In the genomic region with DNA sequence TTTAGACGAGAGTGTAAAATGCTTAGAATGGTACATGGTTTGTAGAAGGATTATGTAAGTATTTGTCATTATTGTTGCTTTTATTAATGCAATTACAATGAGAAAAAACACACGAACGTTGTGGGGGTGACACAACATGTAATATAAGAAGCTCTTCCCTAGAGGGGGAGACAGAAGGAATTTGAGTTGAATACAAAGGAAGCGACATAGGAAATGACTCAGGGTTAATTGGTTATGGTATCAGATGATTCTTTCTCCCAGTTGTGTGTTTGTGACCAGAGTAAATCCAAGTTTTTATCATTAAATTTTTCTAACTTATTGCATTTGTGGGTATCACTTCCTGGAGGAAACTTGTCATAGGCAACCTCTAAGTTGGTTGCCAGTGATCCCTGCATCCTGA, we compare ENCODE assay signal across 20 cellular contexts.
DNase-seq lines count a peak whose midpoint lies in the region; TF ChIP-seq lines count a peak whose summit lies in the region.
"Had no signal": no experiment of that assay in that cellular context is flagged by ENCODE, and none has a peak within 500 bp of the region (broad histone marks: within the 10 kb centered on the region; RNA-seq: fewer than 3 reads in every experiment).

No MANE protein-coding gene starts in this region.

- H3K36me3 Mint-ChIP-seq in MCF 10A (ENCODE audit: insufficient read depth, unreplicated experiment) (peaks cover 7% of the 10 kb centered on the region), nephron progenitor cell (ENCODE audit: low read depth) (no peaks in the 10 kb centered on the region), progenitor cell of endocrine pancreas (ENCODE audit: insufficient read depth) (no peaks in the 10 kb centered on the region)

- H3K27ac ChIP-seq in mammary epithelial cell (ENCODE audit: insufficient read depth, low read depth, low read length), result no peak overlapping the region
- peak overlapping the region; percentile 59 for H3K27ac ChIP-seq in SJSA1
- H3K27ac ChIP-seq: 22Rv1, BLaER1 had no signal

- no peak overlapping the region for H3K27ac Mint-ChIP-seq in MCF 10A (ENCODE audit: low read depth, unreplicated experiment)
- no peak overlapping the region for H3K27ac Mint-ChIP-seq in nephron progenitor cell
- no peak overlapping the region for H3K27ac Mint-ChIP-seq in progenitor cell of endocrine pancreas
- H3K27ac Mint-ChIP-seq: activated CD8-positive, alpha-beta T cell treated with anti-CD3 and anti-CD28 coated beads, Interleukin-2, amount 10 ng/mL, durations not matched to agents 7 days and 5 days; activated naive CD4-positive, alpha-beta T cell treated with anti-CD3 and anti-CD28 coated beads for 36 hours; immature natural killer cell had no signal

- H3K4me2 ChIP-seq in mammary epithelial cell (ENCODE audit: insufficient read depth, low read depth, low read length), result no peak overlapping the region
- H3K4me2 ChIP-seq: BLaER1 had no signal

- peaks cover 7% of the 10 kb centered on the region for H3K4me1 ChIP-seq in mammary epithelial cell (ENCODE audit: insufficient read depth, low read length)
- peaks cover 18% of the 10 kb centered on the region for H3K4me1 ChIP-seq in SJSA1 (replicated peaks)
- H3K4me1 ChIP-seq: BLaER1 had no signal

- dilution Hi-C loops in mammary epithelial cell (cut with HindIII; ENCODE audit: low sequenced_read_pairs), result no loop called here

- H3K27me3 ChIP-seq in mammary epithelial cell (ENCODE audit: insufficient read depth, low read length) (no peaks in the 10 kb centered on the region), SJSA1 (replicated peaks) (no peaks in the 10 kb centered on the region; the same call in 1 of the 2 replicates)
- H3K27me3 ChIP-seq: BLaER1 had no signal

- peak overlapping the region; percentile 55 for H2AFZ ChIP-seq in mammary epithelial cell (ENCODE audit: low read depth, low read length)

- in situ Hi-C loops in mammary epithelial cell (cut with MboI; ENCODE audit: low sequenced_read_pairs in 2 of 2), result no loop called here
- in situ Hi-C loops in G401 (cut with HindIII; ENCODE audit: low sequenced_read_pairs), result no loop called here

- H3K9me3 Mint-ChIP-seq in MCF 10A (ENCODE audit: unreplicated experiment) (no peaks in the 10 kb centered on the region), nephron progenitor cell (peaks cover 7% of the 10 kb centered on the region), progenitor cell of endocrine pancreas (ENCODE audit: low read depth) (peaks cover 3% of the 10 kb centered on the region)

- H4K20me1 ChIP-seq in mammary epithelial cell (ENCODE audit: insufficient read depth, low read length), result no peaks in the 10 kb centered on the region
- H4K20me1 ChIP-seq: BLaER1 had no signal

- H3K9me3 ChIP-seq in mammary epithelial cell (replicated peaks; ENCODE audit: insufficient read depth, low read length) (no peaks in the 10 kb centered on the region), SJSA1 (replicated peaks) (no peaks in the 10 kb centered on the region)
- H3K9me3 ChIP-seq: BLaER1 had no signal

- H3K79me2 ChIP-seq in mammary epithelial cell (ENCODE audit: insufficient read depth, low read length), result no peaks in the 10 kb centered on the region

- H3K4me1 Mint-ChIP-seq in MCF 10A (ENCODE audit: insufficient read depth, unreplicated experiment) (no peaks in the 10 kb centered on the region), nephron progenitor cell (peaks cover 5% of the 10 kb centered on the region), progenitor cell of endocrine pancreas (ENCODE audit: low read depth) (no peaks in the 10 kb centered on the region)

- CTCF ChIA-PET in mammary epithelial cell (lab: Charles Lee; ENCODE audit: low non-redundant PET), result no interaction called here
- CTCF ChIA-PET in MCF 10A (lab: Yijun Ruan, JAX), result interaction anchor here (0.8 kb wide), 1 partner anchor 25 kb away, joined by 3 read pairs; no protein-coding TSS in a partner anchor

- DNase-seq in mammary epithelial cell (no peak), MCF 10A (ENCODE audit: unreplicated experiment) (no peak), SJSA1 (ENCODE audit: low read depth in 1 of 2, low spot score in 2 of 2) (peak in 1 of 2 experiments; percentile 39), fibroblast of pulmonary artery (ENCODE audit: low read depth) (peak; percentile 78), nephron progenitor cell (no peak), G401 (ENCODE audit: low spot score) (no peak), progenitor cell of endocrine pancreas (ENCODE audit: low spot score, unreplicated experiment) (no peak)
- no peak for DNase-seq in effector CD8-positive, alpha-beta T cell (lab: John Stamatoyannopoulos, UW)
- DNase-seq: activated CD4-positive, CD25-positive, alpha-beta regulatory T cell treated with anti-CD3 and anti-CD28 coated beads, Interleukin-2, amount 50 U/mL, for 72 hours; activated CD8-positive, alpha-beta T cell treated with anti-CD3 and anti-CD28 coated beads, Interleukin-2, amount 10 ng/mL, durations not matched to agents 7 days and 5 days; activated naive CD4-positive, alpha-beta T cell treated with anti-CD3 and anti-CD28 coated beads for 36 hours; activated T-cell treated with anti-CD3 and anti-CD28 coated beads, Interleukin-2, amount 50 U/mL, for 1 hour; GOT3; immature natural killer cell; KG1; NCI-H1092; NCI-H2029 treated with DMSO at 0.1 percent for 48 hours had no signal

- BruUV-seq in mammary epithelial cell (replicated peaks; lab: Mats Ljungman, UMichigan) (no TSS peak), MCF 10A (replicated peaks; lab: Mats Ljungman, UMichigan) (no TSS peak)

- POLR2A ChIA-PET in MCF 10A (lab: Yijun Ruan, JAX), result no interaction called here

- H3K4me3 ChIP-seq in mammary epithelial cell (replicated peaks in 1 of 3; ENCODE audit: insufficient read depth in 1 of 3, low read depth in 2 of 3, low read length in 3 of 3) (no peak overlapping the region), SJSA1 (no peak overlapping the region), fibroblast of pulmonary artery (replicated peaks; ENCODE audit: low read depth, low read length) (no peak overlapping the region)
- H3K4me3 ChIP-seq: BLaER1 had no signal

- intact Hi-C loops in mammary epithelial cell (cut with micrococcal nuclease) (no loop called here), MCF 10A (cut with micrococcal nuclease) (no loop called here)

- WGBS in mammary epithelial cell (ENCODE audit: low coverage, missing lambda C conversion rate), result 28% methylated on average over 4 of the region's 4 CpGs

- H3K27me3 Mint-ChIP-seq in MCF 10A (ENCODE audit: insufficient read depth, unreplicated experiment) (no peaks in the 10 kb centered on the region), nephron progenitor cell (ENCODE audit: low read depth, poor library complexity) (no peaks in the 10 kb centered on the region), progenitor cell of endocrine pancreas (peaks cover 10% of the 10 kb centered on the region)
- H3K27me3 Mint-ChIP-seq: central memory CD8-positive, alpha-beta T cell had no signal

- H3K36me3 ChIP-seq in mammary epithelial cell (ENCODE audit: insufficient read depth, low read length) (no peaks in the 10 kb centered on the region), SJSA1 (no peaks in the 10 kb centered on the region)
- H3K36me3 ChIP-seq: BLaER1 had no signal

- H3K9ac ChIP-seq in mammary epithelial cell (ENCODE audit: insufficient read depth, low read length), result no peak overlapping the region
- H3K9ac ChIP-seq: BLaER1 had no signal

- TF ChIP-seq CTCF in mammary epithelial cell (conservative IDR thresholded peaks at IDR 0.05 in 1 of 2, IDR thresholded peaks at IDR 0.05 in 1 of 2; ENCODE audit: extremely low read depth in 1 of 2, insufficient read depth in 1 of 2, low read depth in 1 of 2, low read length in 2 of 2) (no peak), MCF 10A (IDR thresholded peaks at IDR 0.05; ENCODE audit: unreplicated experiment) (no peak), fibroblast of pulmonary artery (IDR thresholded peaks at IDR 0.05; ENCODE audit: low read length, missing control alignments) (no peak), nephron progenitor cell (IDR thresholded peaks at IDR 0.05) (no peak), progenitor cell of endocrine pancreas (IDR thresholded peaks at IDR 0.05; ENCODE audit: unreplicated experiment) (no peak)

- H3K4me3 Mint-ChIP-seq in MCF 10A (ENCODE audit: unreplicated experiment), result no peak overlapping the region
- H3K4me3 Mint-ChIP-seq in nephron progenitor cell, result no peak overlapping the region
- H3K4me3 Mint-ChIP-seq in progenitor cell of endocrine pancreas (ENCODE audit: low read depth), result no peak overlapping the region
- H3K4me3 Mint-ChIP-seq: activated CD8-positive, alpha-beta T cell treated with anti-CD3 and anti-CD28 coated beads, Interleukin-2, amount 10 ng/mL, durations not matched to agents 7 days and 5 days; activated naive CD4-positive, alpha-beta T cell treated with anti-CD3 and anti-CD28 coated beads for 36 hours; central memory CD8-positive, alpha-beta T cell; immature natural killer cell had no signal
